In the genomic region with DNA sequence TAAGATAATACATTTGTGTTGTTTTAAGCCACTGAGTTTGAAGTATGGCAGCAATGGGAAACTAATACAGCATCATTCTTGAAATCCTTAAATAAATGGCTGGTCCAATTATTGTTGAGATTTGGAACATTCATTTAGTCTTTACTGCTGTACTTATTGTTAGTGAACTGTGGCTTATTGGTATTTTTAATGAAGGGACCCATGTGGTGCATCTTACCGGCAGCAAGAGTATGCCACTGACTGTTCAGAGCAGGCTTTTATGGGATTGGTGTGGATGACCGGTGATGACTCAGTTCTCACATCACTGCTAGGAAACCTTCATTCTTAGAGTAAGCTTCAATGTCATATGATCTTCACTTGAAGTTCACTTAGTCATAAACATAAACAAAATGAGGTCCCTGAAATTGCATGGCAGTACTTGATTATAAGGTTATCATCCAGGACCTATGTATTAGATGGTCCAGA, we compare ENCODE assay signal across 12 cellular contexts. TPM values are rescaled to one million over a fixed set of nuclear protein-coding genes. Genes with fewer than 3 reads are reported as not detected.
A peak's percentile ranks its signal among the peaks of the same experiment; 100 is the strongest.
DNase-seq lines count a peak whose midpoint lies in the region; ATAC-seq and TF ChIP-seq lines count a peak whose summit lies in the region.
"Had no signal": no experiment of that assay in that cellular context is flagged by ENCODE, and none has a peak within 500 bp of the region (broad histone marks: within the 10 kb centered on the region; RNA-seq: fewer than 3 reads in every experiment).

No MANE protein-coding gene starts in this region.

- H3K4me1 ChIP-seq in RWPE2 (ENCODE audit: insufficient read depth, poor library complexity, severe bottlenecking), result no peaks in the 10 kb centered on the region
- no peaks in the 10 kb centered on the region for H3K4me1 ChIP-seq in sigmoid colon

- intact Hi-C loops in sigmoid colon (cut with DNase I), result no loop called here

- DNase-seq in DMS 273 (lab: John Stamatoyannopoulos, UW; ENCODE audit: unreplicated experiment) (peak; percentile 4), DMS 273 treated with DMSO at 0.1 percent for 48 hours (lab: John Stamatoyannopoulos, UW) (no peak), RWPE2 (ENCODE audit: low spot score) (no peak), fibroblast of mammary gland (ENCODE audit: low read depth) (peak; percentile 93), stromal cell of bone marrow (ENCODE audit: low read depth) (peak; percentile 90), GM19240 (ENCODE audit: insufficient read length, low spot score) (no peak), sigmoid colon (no peak)
- DNase-seq: activated CD4-positive, alpha-beta T cell treated with anti-CD3 and anti-CD28 coated beads, Interleukin-2, amount 10 ng/mL, durations not matched to agents 7 days and 5 days; NCI-H510A had no signal

- H3K27ac ChIP-seq in RWPE2 (ENCODE audit: poor library complexity, severe bottlenecking) (no peak overlapping the region), sigmoid colon (no peak overlapping the region)
- H3K27ac ChIP-seq: 22Rv1 had no signal

- ATAC-seq in RWPE2 (ENCODE audit: low read depth) (peak; percentile 88), HG02610 (IDR thresholded peaks at IDR 0.05; ENCODE audit: unreplicated experiment) (no peak)
- ATAC-seq: GM23338 had no signal

- TF ChIP-seq EP300 in sigmoid colon (IDR thresholded peaks at IDR 0.05), result no peak

- H3K27me3 ChIP-seq in RWPE2 (ENCODE audit: insufficient read depth, poor library complexity, severe bottlenecking) (no peaks in the 10 kb centered on the region), sigmoid colon (no peaks in the 10 kb centered on the region)

- no peaks in the 10 kb centered on the region for H3K36me3 ChIP-seq in RWPE2 (ENCODE audit: low read depth)
- no peaks in the 10 kb centered on the region for H3K36me3 ChIP-seq in sigmoid colon

- no peak for TF ChIP-seq POLR2A in sigmoid colon (IDR thresholded peaks at IDR 0.05)

- 93 to 97% methylated on average over 2 of the region's 2 CpGs for WGBS in sigmoid colon, 2 donors

- H3K9me3 ChIP-seq in RWPE2 (ENCODE audit: severe bottlenecking) (no peaks in the 10 kb centered on the region), sigmoid colon (no peaks in the 10 kb centered on the region)

- no peak overlapping the region for H3K4me3 ChIP-seq in RWPE2 (ENCODE audit: severe bottlenecking)
- H3K4me3 ChIP-seq in fibroblast of mammary gland (ENCODE audit: control insufficient read depth, low read depth, low read length), result no peak overlapping the region
- H3K4me3 ChIP-seq in sigmoid colon, result no peak overlapping the region
- H3K4me3 ChIP-seq: GM23338 had no signal

- TF ChIP-seq CTCF in RWPE2 (IDR thresholded peaks at IDR 0.05; ENCODE audit: poor library complexity, severe bottlenecking), result no peak
- TF ChIP-seq CTCF in fibroblast of mammary gland (conservative IDR thresholded peaks at IDR 0.05; ENCODE audit: control insufficient read depth, insufficient read depth, low read depth, low read length), result no peak
- no peak for TF ChIP-seq CTCF in sigmoid colon (IDR thresholded peaks at IDR 0.05)

RNA-seq across cellular contexts. Expression of gene PRKAA2, which starts 31.5 kb away (rescaled TPM):
- total RNA-seq in sigmoid colon, result 10 to 100 TPM; 25.3 to 30.8 (median 27.8) TPM
- 1 to 10 TPM in 1 of 3 donors, under 1 TPM in 2; 0.23 to 1.4 (median 0.60) TPM for polyA plus RNA-seq in sigmoid colon
- total RNA-seq: activated CD4-positive, alpha-beta T cell treated with anti-CD3 and anti-CD28 coated beads, Interleukin-2, amount 10 ng/mL, durations not matched to agents 7 days and 5 days had no signal

Comparison
In these comparisons a context has a peak if more than half of its experiments do, and no peak if none do; other contexts are left out.
1. DNase-seq: peak in DMS 273 (single experiment), fibroblast of mammary gland (single experiment) and stromal cell of bone marrow (single experiment); none in DMS 273 treated with DMSO at 0.1 percent for 48 hours (single experiment), RWPE2 (single experiment), GM19240 (single experiment) and sigmoid colon (single experiment).